In the genomic region with DNA sequence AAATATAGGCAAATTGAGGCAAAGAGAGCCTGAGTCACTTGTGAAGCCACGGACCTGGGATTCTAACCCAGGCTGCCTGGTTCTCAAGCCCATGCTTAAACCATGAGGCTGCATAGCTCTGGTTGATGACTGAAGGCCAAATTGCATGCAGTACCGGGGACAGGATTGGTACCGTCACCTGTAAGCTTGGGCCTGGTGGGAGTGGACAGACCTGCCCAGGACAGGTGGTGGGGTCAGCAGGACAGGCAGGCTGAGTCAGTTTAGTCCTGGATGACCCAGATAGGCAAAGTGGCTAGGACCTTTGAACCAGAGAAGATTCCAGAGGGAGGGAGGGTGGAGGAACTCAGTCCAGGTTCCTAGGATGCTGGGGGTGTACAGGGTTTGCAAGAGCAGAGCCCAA, we compare ENCODE assay signal across 13 cellular contexts. TPM values are rescaled to one million over a fixed set of nuclear protein-coding genes. Genes with fewer than 3 reads are reported as not detected.
DNase-seq lines count a peak whose midpoint lies in the region; ATAC-seq and TF ChIP-seq lines count a peak whose summit lies in the region.
"Had no signal": no experiment of that assay in that cellular context is flagged by ENCODE, and none has a peak within 500 bp of the region (broad histone marks: within the 10 kb centered on the region; RNA-seq: fewer than 3 reads in every experiment).

No MANE protein-coding gene starts in this region.

- no peak for TF ChIP-seq RAD21 in HCT116 (IDR thresholded peaks at IDR 0.05; ENCODE audit: low read depth)

- no TSS peak for BruUV-seq in HCT116 (replicated peaks; lab: Mats Ljungman, UMichigan)

- RAD21 ChIA-PET in HCT116 (lab: Charles Lee; ENCODE audit: low non-redundant PET in 1 of 2, low total read pairs in 2 of 2, uncharacterized antibody in 2 of 2, unreplicated experiment in 2 of 2): no interaction called here

- H3K36me3 ChIP-seq in HCT116 (ENCODE audit: control insufficient read depth in 1 of 2, insufficient read depth in 2 of 2, low read length in 2 of 2): no peaks in the 10 kb centered on the region
- no peaks in the 10 kb centered on the region for H3K36me3 ChIP-seq in adrenal gland (replicated peaks in 1 of 2)
- no peaks in the 10 kb centered on the region for H3K36me3 ChIP-seq in mucosa of descending colon (ENCODE audit: low read depth)
- H3K36me3 ChIP-seq in stomach smooth muscle (ENCODE audit: control insufficient read depth in 2 of 2, insufficient read depth in 2 of 2, low read length in 2 of 2): no peaks in the 10 kb centered on the region

- POLR2A ChIA-PET in HCT116 (lab: Charles Lee): no interaction called here

- TF ChIP-seq CTCF in HCT116 (IDR thresholded peaks at IDR 0.05 in 2 of 3, conservative IDR thresholded peaks at IDR 0.05 in 1 of 3; ENCODE audit: borderline replicate concordance in 1 of 3, insufficient read depth in 1 of 3, low read depth in 2 of 3, low read length in 2 of 3): no peak
- no peak for TF ChIP-seq CTCF in adrenal gland (IDR thresholded peaks at IDR 0.05)
- TF ChIP-seq CTCF in mucosa of descending colon (IDR thresholded peaks at IDR 0.05): no peak

- no peaks in the 10 kb centered on the region for H3K27me3 ChIP-seq in HCT116 (ENCODE audit: insufficient read depth, low read length)
- H3K27me3 ChIP-seq in adrenal gland: no peaks in the 10 kb centered on the region
- H3K27me3 ChIP-seq in stomach smooth muscle (ENCODE audit: control insufficient read depth in 1 of 2, insufficient read depth in 2 of 2, low read length in 2 of 2): no peaks in the 10 kb centered on the region

- H3K4me3 ChIP-seq in HCT116 (replicated peaks in 1 of 2; ENCODE audit: low read depth in 1 of 2, low read length in 2 of 2): no peak overlapping the region
- H3K4me3 ChIP-seq in adrenal gland: no peak overlapping the region
- no peak overlapping the region for H3K4me3 ChIP-seq in mucosa of descending colon
- peak overlapping the region; percentile 9 to 47 for H3K4me3 ChIP-seq in stomach smooth muscle (ENCODE audit: low read length in 2 of 2)

- WGBS in adrenal gland, 4 donors: 86 to 94% (median 90%) methylated on average over 2 to 3 of the region's 3 CpGs

- no peak overlapping the region for H3K9ac ChIP-seq in HCT116 (ENCODE audit: low read length)
- H3K9ac ChIP-seq in stomach smooth muscle (ENCODE audit: low read length in 2 of 2): no peak overlapping the region

- CTCF ChIA-PET in HCT116 (lab: Charles Lee): no interaction called here

- peak overlapping the region; percentile 60; the same call in 1 of the 2 replicates for H3K4me2 ChIP-seq in HCT116 (ENCODE audit: low read length)

- no peak for TF ChIP-seq POLR2A in HCT116 (IDR thresholded peaks at IDR 0.05; ENCODE audit: borderline replicate concordance, extremely low read depth, insufficient read depth, insufficient read length)
- TF ChIP-seq POLR2A in adrenal gland (IDR thresholded peaks at IDR 0.05): no peak

- peaks cover 10% of the 10 kb centered on the region; the same call in 1 of the 2 replicates for H3K79me2 ChIP-seq in HCT116 (ENCODE audit: insufficient read depth, low read length)

- no peaks in the 10 kb centered on the region for H3K9me2 ChIP-seq in HCT116 (ENCODE audit: insufficient read depth)

- intact Hi-C loops in HCT116 (cut with micrococcal nuclease): no loop called here
- intact Hi-C loops in adrenal gland (cut with DNase I): no loop called here
- intact Hi-C loops in mucosa of descending colon (cut with DNase I, micrococcal nuclease): no loop called here

- no peak for DNase-seq in HCT116 (ENCODE audit: low read depth, low spot score)
- no peak for DNase-seq in adrenal gland
- peak in 2 of 3 donors; percentile 31 to 44 for DNase-seq in mucosa of descending colon
- DNase-seq in NCI-H2227 treated with DMSO at 0.1 percent for 48 hours (lab: John Stamatoyannopoulos, UW): no peak
- DNase-seq in NCI-H1930 (lab: John Stamatoyannopoulos, UW): no peak
- DNase-seq in RKO (ENCODE audit: low spot score): no peak
- DNase-seq: activated CD4-positive, CD25-positive, alpha-beta regulatory T cell; activated gamma-delta T cell; head of caudate nucleus; NCI-H526; stimulated activated naive CD4-positive, alpha-beta T cell treated with Interleukin-2 at 50 U/mL for 16 hours had no signal

- H3K27ac ChIP-seq in HCT116 (ENCODE audit: low read depth, low read length) (no peak overlapping the region), adrenal gland (peak overlapping the region in 4 of 5 donors; percentile 72 to 91 (median 89)), stomach smooth muscle (ENCODE audit: low read length) (peak overlapping the region; percentile 84)

- H4K20me1 ChIP-seq in HCT116 (ENCODE audit: insufficient read depth): no peaks in the 10 kb centered on the region

- H3K9me3 ChIP-seq in HCT116 (ENCODE audit: control insufficient read depth in 1 of 2, insufficient read depth in 1 of 2, low read depth in 1 of 2, low read length in 2 of 2) (no peaks in the 10 kb centered on the region), adrenal gland (replicated peaks in 1 of 3) (no peaks in the 10 kb centered on the region), mucosa of descending colon (no peaks in the 10 kb centered on the region), stomach smooth muscle (ENCODE audit: control insufficient read depth in 2 of 2, low read length in 2 of 2) (no peaks in the 10 kb centered on the region)

- no peak for ATAC-seq in HCT116
- ATAC-seq in mucosa of descending colon: no peak
- ATAC-seq in GM18870 (IDR thresholded peaks at IDR 0.05; ENCODE audit: unreplicated experiment): no peak

- H3K4me1 ChIP-seq in HCT116 (ENCODE audit: control insufficient read depth in 1 of 2, insufficient read depth in 2 of 2, low read length in 2 of 2): peaks cover 16 to 35% of the 10 kb centered on the region in 2 experiments
- H3K4me1 ChIP-seq in adrenal gland (replicated peaks in 1 of 2): peaks cover 20 to 24% of the 10 kb centered on the region in 2 donors
- peaks cover 32% of the 10 kb centered on the region for H3K4me1 ChIP-seq in mucosa of descending colon (ENCODE audit: low read depth)
- H3K4me1 ChIP-seq in stomach smooth muscle (ENCODE audit: control insufficient read depth, insufficient read depth, low read length): peaks cover 30% of the 10 kb centered on the region

- no peak overlapping the region for H2AFZ ChIP-seq in HCT116 (ENCODE audit: low read depth, low read length, poor library complexity, severe bottlenecking)

TF ChIP-seq in HCT116, 20 proteins besides CTCF, POLR2A, EP300 and RAD21:
- TF ChIP-seq, protein P1, sequence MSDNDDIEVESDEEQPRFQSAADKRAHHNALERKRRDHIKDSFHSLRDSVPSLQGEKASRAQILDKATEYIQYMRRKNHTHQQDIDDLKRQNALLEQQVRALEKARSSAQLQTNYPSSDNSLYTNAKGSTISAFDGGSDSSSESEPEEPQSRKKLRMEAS (IDR thresholded peaks at IDR 0.05): no peak
- TF ChIP-seq JUND (IDR thresholded peaks at IDR 0.05) (no peak), FOSL1 (IDR thresholded peaks at IDR 0.05; ENCODE audit: low read depth) (no peak), EZH2phosphoT487 (IDR thresholded peaks at IDR 0.05; ENCODE audit: borderline replicate concordance) (no peak), CEBPB (IDR thresholded peaks at IDR 0.05; ENCODE audit: low read depth) (no peak), POLR2AphosphoS5 (IDR thresholded peaks at IDR 0.05; ENCODE audit: low read depth, low read length) (no peak), SRF (IDR thresholded peaks at IDR 0.05; ENCODE audit: low read depth) (no peak), YY1 (IDR thresholded peaks at IDR 0.05; ENCODE audit: extremely low read depth, insufficient replicate concordance, low read depth, low read length) (no peak), ZFX (IDR thresholded peaks at IDR 0.05) (no peak), TCF7L2 (IDR thresholded peaks at IDR 0.05; ENCODE audit: borderline replicate concordance, extremely low read depth, insufficient read depth, insufficient read length) (no peak), SIN3A (IDR thresholded peaks at IDR 0.05; ENCODE audit: low read depth) (no peak), EZH2 (IDR thresholded peaks at IDR 0.05) (no peak)
- TF ChIP-seq, protein P2, sequence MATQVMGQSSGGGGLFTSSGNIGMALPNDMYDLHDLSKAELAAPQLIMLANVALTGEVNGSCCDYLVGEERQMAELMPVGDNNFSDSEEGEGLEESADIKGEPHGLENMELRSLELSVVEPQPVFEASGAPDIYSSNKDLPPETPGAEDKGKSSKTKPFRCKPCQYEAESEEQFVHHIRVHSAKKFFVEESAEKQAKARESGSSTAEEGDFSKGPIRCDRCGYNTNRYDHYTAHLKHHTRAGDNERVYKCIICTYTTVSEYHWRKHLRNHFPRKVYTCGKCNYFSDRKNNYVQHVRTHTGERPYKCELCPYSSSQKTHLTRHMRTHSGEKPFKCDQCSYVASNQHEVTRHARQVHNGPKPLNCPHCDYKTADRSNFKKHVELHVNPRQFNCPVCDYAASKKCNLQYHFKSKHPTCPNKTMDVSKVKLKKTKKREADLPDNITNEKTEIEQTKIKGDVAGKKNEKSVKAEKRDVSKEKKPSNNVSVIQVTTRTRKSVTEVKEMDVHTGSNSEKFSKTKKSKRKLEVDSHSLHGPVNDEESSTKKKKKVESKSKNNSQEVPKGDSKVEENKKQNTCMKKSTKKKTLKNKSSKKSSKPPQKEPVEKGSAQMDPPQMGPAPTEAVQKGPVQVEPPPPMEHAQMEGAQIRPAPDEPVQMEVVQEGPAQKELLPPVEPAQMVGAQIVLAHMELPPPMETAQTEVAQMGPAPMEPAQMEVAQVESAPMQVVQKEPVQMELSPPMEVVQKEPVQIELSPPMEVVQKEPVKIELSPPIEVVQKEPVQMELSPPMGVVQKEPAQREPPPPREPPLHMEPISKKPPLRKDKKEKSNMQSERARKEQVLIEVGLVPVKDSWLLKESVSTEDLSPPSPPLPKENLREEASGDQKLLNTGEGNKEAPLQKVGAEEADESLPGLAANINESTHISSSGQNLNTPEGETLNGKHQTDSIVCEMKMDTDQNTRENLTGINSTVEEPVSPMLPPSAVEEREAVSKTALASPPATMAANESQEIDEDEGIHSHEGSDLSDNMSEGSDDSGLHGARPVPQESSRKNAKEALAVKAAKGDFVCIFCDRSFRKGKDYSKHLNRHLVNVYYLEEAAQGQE (IDR thresholded peaks at IDR 0.05; ENCODE audit: low read depth): no peak

RNA-seq across cellular contexts. Expression of a gene that starts 25.8 kb away (rescaled TPM):
- total RNA-seq in HCT116 (2021; ENCODE audit: unreplicated experiment) (22.2 TPM), adrenal gland (10 to 100 TPM; 21.5 to 63.2 (median 30.3) TPM), mucosa of descending colon (10 to 100 TPM; 26.2 to 51.0 (median 32.9) TPM)
- 20.3 and 22.3 TPM in 2 replicates for polyA plus RNA-seq in HCT116 (2012)
- polyA plus RNA-seq in adrenal gland: 10 to 100 TPM in 2 of 3 donors, 1 to 10 TPM in 1; 8.1 to 55.7 (median 32.5) TPM

Comparison
In these comparisons a context has a peak if more than half of its experiments do, and no peak if none do; other contexts are left out.
1. DNase-seq: peak in mucosa of descending colon (2 of 3); none in HCT116 (single experiment), adrenal gland (0 of 7), NCI-H2227 treated with DMSO at 0.1 percent for 48 hours (single experiment), NCI-H1930 (0 of 2) and RKO (single experiment).
2. H3K4me3 ChIP-seq: peak in stomach smooth muscle (2 of 2); none in HCT116 (0 of 2), adrenal gland (0 of 4) and mucosa of descending colon (single experiment).